Comparison of ENCODE assay signal across 21 cellular contexts in the genomic region with DNA sequence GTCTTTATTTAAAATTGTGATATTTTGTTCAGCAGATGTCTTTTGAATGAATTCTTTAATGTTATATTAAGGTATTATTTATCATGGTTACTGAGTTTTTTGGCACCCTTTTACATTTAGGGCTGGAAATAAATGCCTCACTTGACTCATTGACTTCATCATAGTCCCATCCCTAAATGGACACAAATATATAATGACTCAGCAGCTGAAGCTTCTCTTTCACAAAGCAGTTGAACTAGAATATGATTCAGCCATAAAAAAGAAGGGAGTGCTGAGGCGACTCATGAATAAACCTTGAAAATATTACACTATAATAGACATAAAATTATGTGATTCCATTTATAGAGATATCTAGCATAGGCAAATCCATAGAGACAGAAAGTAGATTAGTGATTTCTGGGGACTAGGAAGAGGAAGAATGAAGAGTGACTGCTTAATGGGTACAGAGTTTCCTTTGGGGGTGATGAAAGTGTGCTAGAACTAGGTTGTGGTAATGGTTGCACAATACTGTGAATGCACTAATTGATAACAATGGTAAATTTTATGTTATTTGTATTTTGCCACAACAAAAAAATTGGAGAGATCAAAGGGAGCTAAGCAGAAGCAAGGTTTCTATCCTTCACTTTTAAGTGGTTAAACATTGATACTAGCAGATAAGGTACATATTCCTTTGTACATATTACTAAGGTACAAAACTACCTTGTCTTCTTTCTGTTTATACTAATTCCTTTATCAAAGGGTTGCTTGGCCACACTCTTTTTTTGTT.
DNase-seq lines count a peak whose midpoint lies in the region; FAIRE-seq and TF ChIP-seq lines count a peak whose summit lies in the region.
"Had no signal": no experiment of that assay in that cellular context is flagged by ENCODE, and none has a peak within 500 bp of the region (broad histone marks: within the 10 kb centered on the region; RNA-seq: fewer than 3 reads in every experiment).

No MANE protein-coding gene starts in this region.

- H3K9me3 ChIP-seq in Caco-2 (no peaks in the 10 kb centered on the region), uterus (no peaks in the 10 kb centered on the region), colonic mucosa (no peaks in the 10 kb centered on the region)

- H3K27ac ChIP-seq in uterus (no peak overlapping the region), colonic mucosa (no peak overlapping the region)
- H3K27ac ChIP-seq: C4-2B had no signal

- H3K4me3 ChIP-seq in Caco-2 (ENCODE audit: low read depth, low read length) (no peak overlapping the region), bronchial epithelial cell (ENCODE audit: low read depth, low read length) (no peak overlapping the region), uterus (no peak overlapping the region), colonic mucosa (no peak overlapping the region)
- H3K4me3 ChIP-seq: K562 had no signal

- FAIRE-seq in bronchial epithelial cell (lab: Jason Lieb, UNC): no peak
- FAIRE-seq: A204.1, GM19239, HTR-8/SVneo, K562 had no signal

- H3K4me1 ChIP-seq in Caco-2 (peaks cover 10% of the 10 kb centered on the region; the same call in 1 of the 2 replicates), uterus (no peaks in the 10 kb centered on the region), colonic mucosa (no peaks in the 10 kb centered on the region)

- POLR2A ChIA-PET in Caco-2 (lab: Charles Lee): no interaction called here

- H3K27ac Mint-ChIP-seq in Caco-2 (ENCODE audit: unreplicated experiment) (peak overlapping the region; percentile 78), CD14-positive monocyte (no peak overlapping the region)

- H3K9me3 Mint-ChIP-seq in Caco-2 (ENCODE audit: unreplicated experiment) (no peaks in the 10 kb centered on the region), CD14-positive monocyte (peaks cover 0 to 3% (median 0%) of the 10 kb centered on the region in 7 donors)

- TF ChIP-seq POLR2A in uterus (IDR thresholded peaks at IDR 0.05): no peak

- CTCF ChIA-PET in Caco-2 (lab: Charles Lee): no interaction called here

- no TSS peak for BruUV-seq in Caco-2 (replicated peaks; lab: Mats Ljungman, UMichigan)

- no peaks in the 10 kb centered on the region for H3K36me3 Mint-ChIP-seq in Caco-2 (ENCODE audit: insufficient read depth, unreplicated experiment)
- no peaks in the 10 kb centered on the region for H3K36me3 Mint-ChIP-seq in CD14-positive monocyte

- H3K27me3 Mint-ChIP-seq in Caco-2 (ENCODE audit: insufficient read depth, unreplicated experiment): no peaks in the 10 kb centered on the region
- no peaks in the 10 kb centered on the region for H3K27me3 Mint-ChIP-seq in CD14-positive monocyte (ENCODE audit: low read depth in 3 of 3)

- intact Hi-C loops in Caco-2 (cut with micrococcal nuclease; ENCODE audit: unreplicated experiment) (loop anchor here (2.0 kb wide), 1 partner anchor 50 kb away; no protein-coding TSS in a partner anchor), uterus (cut with DNase I; ENCODE audit: low total_unique reads) (no loop called here), colonic mucosa (cut with DNase I) (no loop called here), CD14-positive monocyte (cut with micrococcal nuclease) (no loop called here)

- no peak overlapping the region for H3K4me3 Mint-ChIP-seq in Caco-2 (ENCODE audit: unreplicated experiment)
- no peak overlapping the region for H3K4me3 Mint-ChIP-seq in CD14-positive monocyte

- H3K9ac ChIP-seq in colonic mucosa (ENCODE audit: low read depth in 2 of 2, low read length in 2 of 2): no peak overlapping the region

- no peak for DNase-seq in Caco-2
- DNase-seq in M059J (ENCODE audit: low read depth): peak; percentile 52
- peak; percentile 93 for DNase-seq in bronchial epithelial cell (ENCODE audit: low read depth)
- DNase-seq in kidney tubule cell (ENCODE audit: low spot score): peak; percentile 41
- DNase-seq in uterus: no peak
- DNase-seq in HuH-7.5 (ENCODE audit: low spot score): no peak
- DNase-seq in colonic mucosa: no peak
- DNase-seq in CD14-positive monocyte (ENCODE audit: low spot score): no peak
- DNase-seq: DMS153, EL, HCEC 1CT, NCI-H1092, NCI-H146, NCI-H2081, NCI-H748 treated with DMSO at 0.1 percent for 48 hours, OCI-M1 had no signal

- no peaks in the 10 kb centered on the region for H3K27me3 ChIP-seq in Caco-2 (replicated peaks; ENCODE audit: control insufficient read depth, insufficient read depth, low read length)
- H3K27me3 ChIP-seq in bronchial epithelial cell (ENCODE audit: control insufficient read depth, insufficient read depth, low read length): no peaks in the 10 kb centered on the region
- no peaks in the 10 kb centered on the region for H3K27me3 ChIP-seq in uterus
- H3K27me3 ChIP-seq in colonic mucosa: no peaks in the 10 kb centered on the region

- no peaks in the 10 kb centered on the region for H3K36me3 ChIP-seq in Caco-2 (ENCODE audit: control insufficient read depth, insufficient read depth, low read length)
- no peaks in the 10 kb centered on the region for H3K36me3 ChIP-seq in bronchial epithelial cell (ENCODE audit: control insufficient read depth, insufficient read depth, low read length)
- no peaks in the 10 kb centered on the region for H3K36me3 ChIP-seq in uterus
- no peaks in the 10 kb centered on the region for H3K36me3 ChIP-seq in colonic mucosa

- TF ChIP-seq CTCF in Caco-2 (IDR thresholded peaks at IDR 0.05; ENCODE audit: insufficient read depth in 1 of 2, low read depth in 1 of 2, low read length in 1 of 2, severe bottlenecking in 1 of 2, unreplicated experiment in 1 of 2) (no peak), bronchial epithelial cell (IDR thresholded peaks at IDR 0.05; ENCODE audit: insufficient read depth, low read length, severe bottlenecking) (no peak), uterus (IDR thresholded peaks at IDR 0.05) (no peak), colonic mucosa (IDR thresholded peaks at IDR 0.05) (no peak), CD14-positive monocyte (IDR thresholded peaks at IDR 0.05) (no peak)

- H3K4me1 Mint-ChIP-seq in Caco-2 (ENCODE audit: low read depth, unreplicated experiment): peaks cover 15% of the 10 kb centered on the region
- no peaks in the 10 kb centered on the region for H3K4me1 Mint-ChIP-seq in CD14-positive monocyte

Comparison
In these comparisons a context has a peak if more than half of its experiments do, and no peak if none do; other contexts are left out.
1. DNase-seq: peak in M059J (single experiment), bronchial epithelial cell (single experiment) and kidney tubule cell (single experiment); none in Caco-2 (0 of 2), uterus (0 of 2), HuH-7.5 (single experiment), colonic mucosa (single experiment) and CD14-positive monocyte (single experiment).